Comparison of ENCODE assay signal across 15 cellular contexts in genomic region chr7:1020849-1021251, GRCh38. TPM values are rescaled to one million over a fixed set of nuclear protein-coding genes. Genes with fewer than 3 reads are reported as not detected.
A peak's percentile ranks its signal among the peaks of the same experiment; 100 is the strongest.
DNase-seq lines count a peak whose midpoint lies in the region; TF ChIP-seq lines count a peak whose summit lies in the region.
"Had no signal": no experiment of that assay in that cellular context is flagged by ENCODE, and none has a peak within 500 bp of the region (broad histone marks: within the 10 kb centered on the region; RNA-seq: fewer than 3 reads in every experiment).

No MANE protein-coding gene starts in this region.

- WGBS in tibial nerve, 2 donors, result 70 to 83% methylated on average over 6 of the region's 7 CpGs

- BruUV-seq in OCI-LY7 (replicated peaks; lab: Mats Ljungman, UMichigan), result no TSS peak

- peaks cover 4% of the 10 kb centered on the region for H3K4me1 ChIP-seq in left ventricle myocardium inferior
- H3K4me1 ChIP-seq in right atrium auricular region, result peaks cover 0 to 2% of the 10 kb centered on the region in 2 donors
- H3K4me1 ChIP-seq in OCI-LY7 (ENCODE audit: insufficient read depth, low read length, poor library complexity, severe bottlenecking), result peaks cover 65% of the 10 kb centered on the region
- peaks cover 0 to 38% (median 10%) of the 10 kb centered on the region in 4 donors for H3K4me1 ChIP-seq in tibial nerve
- H3K4me1 ChIP-seq: prostate gland had no signal

- no peaks in the 10 kb centered on the region for H3K9me2 ChIP-seq in OCI-LY7 (ENCODE audit: insufficient read depth, low read length)

- H3K27me3 ChIP-seq in left ventricle myocardium inferior (ENCODE audit: low read depth) (no peaks in the 10 kb centered on the region), right atrium auricular region (no peaks in the 10 kb centered on the region), tibial nerve (no peaks in the 10 kb centered on the region)
- H3K27me3 ChIP-seq: tibial artery had no signal

- peak; percentile 47 for TF ChIP-seq CTCF in left ventricle myocardium inferior (IDR thresholded peaks at IDR 0.05; ENCODE audit: borderline replicate concordance)
- TF ChIP-seq CTCF in right atrium auricular region (IDR thresholded peaks at IDR 0.05), result no peak
- TF ChIP-seq CTCF in OCI-LY7 (conservative IDR thresholded peaks at IDR 0.05; ENCODE audit: low read length), result peak; percentile 74
- TF ChIP-seq CTCF in tibial nerve (IDR thresholded peaks at IDR 0.05), result peak in 3 of 5 experiments; percentile 4 to 30 (median 22)

- TF ChIP-seq POLR2A in erythroblast (IDR thresholded peaks at IDR 0.05; ENCODE audit: low read length), result no peak
- TF ChIP-seq POLR2A in tibial nerve (IDR thresholded peaks at IDR 0.05), result no peak

- DNase-seq in left ventricle myocardium inferior (no peak), right atrium auricular region (ENCODE audit: low spot score) (no peak), OCI-LY7 (ENCODE audit: low spot score) (peak; percentile 64), erythroblast (lab: John Stamatoyannopoulos, UW) (peak; percentile 22 to 40), tibial nerve (ENCODE audit: low spot score in 2 of 2) (no peak), cerebellar nuclear complex (lab: John Stamatoyannopoulos, UW) (no peak), cerebellum (ENCODE audit: low spot score) (no peak), GM03348 (ENCODE audit: low spot score) (no peak)
- DNase-seq: DMS79, NCI-H146, NCI-H69, SHP77, tibial artery had no signal

- no peak overlapping the region for H3K4me3 ChIP-seq in left ventricle myocardium inferior
- H3K4me3 ChIP-seq in right atrium auricular region, result no peak overlapping the region
- H3K4me3 ChIP-seq in OCI-LY7 (ENCODE audit: low read depth, low read length, poor library complexity, severe bottlenecking), result no peak overlapping the region
- no peak overlapping the region for H3K4me3 ChIP-seq in tibial nerve
- H3K4me3 ChIP-seq: prostate gland, tibial artery had no signal

- no peaks in the 10 kb centered on the region for H4K20me1 ChIP-seq in OCI-LY7 (ENCODE audit: insufficient read depth, low read length)

- H3K79me2 ChIP-seq in OCI-LY7 (ENCODE audit: insufficient read depth, low read depth, low read length), result peaks cover 28% of the 10 kb centered on the region; the same call in 1 of the 2 replicates

- H3K27ac ChIP-seq in left ventricle myocardium inferior (replicated peaks) (no peak overlapping the region), right atrium auricular region (no peak overlapping the region), OCI-LY7 (ENCODE audit: low read depth, low read length, poor library complexity, severe bottlenecking) (no peak overlapping the region), tibial nerve (no peak overlapping the region)
- H3K27ac ChIP-seq: KMS-11, prostate gland, tibial artery had no signal

- H3K9me3 ChIP-seq in left ventricle myocardium inferior (replicated peaks) (no peaks in the 10 kb centered on the region), right atrium auricular region (no peaks in the 10 kb centered on the region), OCI-LY7 (ENCODE audit: low read length) (no peaks in the 10 kb centered on the region), tibial nerve (no peaks in the 10 kb centered on the region)
- H3K9me3 ChIP-seq: prostate gland, tibial artery had no signal

- H3K4me2 ChIP-seq in OCI-LY7 (ENCODE audit: low read length), result no peak overlapping the region
- H3K4me2 ChIP-seq: KMS-11 had no signal

- POLR2A ChIA-PET in OCI-LY7 (lab: Charles Lee), result no interaction called here

- H3K36me3 ChIP-seq in left ventricle myocardium inferior, result peaks cover 17% of the 10 kb centered on the region
- no peaks in the 10 kb centered on the region for H3K36me3 ChIP-seq in right atrium auricular region
- H3K36me3 ChIP-seq in OCI-LY7 (ENCODE audit: insufficient read depth, low read length), result peaks cover 56% of the 10 kb centered on the region
- peaks cover 0 to 86% (median 0%) of the 10 kb centered on the region in 3 donors for H3K36me3 ChIP-seq in tibial nerve
- H3K36me3 ChIP-seq: prostate gland had no signal

- TF ChIP-seq EP300 in tibial nerve (IDR thresholded peaks at IDR 0.05), result no peak

- no peak overlapping the region for H2AFZ ChIP-seq in OCI-LY7 (ENCODE audit: low read length)

- CTCF ChIA-PET in OCI-LY7 (lab: Charles Lee; ENCODE audit: unreplicated experiment), result interaction anchor here (1.1 kb wide), 1 partner anchor 44 kb away, joined by 7 read pairs; no protein-coding TSS in a partner anchor

- intact Hi-C loops in left ventricle myocardium inferior (cut with micrococcal nuclease) (no loop called here), OCI-LY7 (cut with micrococcal nuclease; ENCODE audit: unreplicated experiment) (loop anchor here (2.0 kb wide), 1 partner anchor 44 kb away; no protein-coding TSS in a partner anchor)

RNA-seq across cellular contexts. Expression of gene GPR146, which starts 23.5 kb away (rescaled TPM):
- total RNA-seq in left ventricle myocardium inferior, result 29.8 TPM
- total RNA-seq in right atrium auricular region, result 10 to 100 TPM; 13.4 to 18.6 TPM
- total RNA-seq in OCI-LY7 (2014; rRNA removed; shearing (Covaris generic)), result 0.62 and 0.95 TPM in 2 replicates
- total RNA-seq in OCI-LY7 (2022), result 0.77 and 3.3 TPM in 2 replicates
- total RNA-seq in tibial nerve, result 10 to 100 TPM; 27.8 to 91.8 (median 59.1) TPM
- 2.7 TPM for total RNA-seq in cerebellum

RNA-seq across cellular contexts. Expression of gene CYP2W1, which starts 37.9 kb away (rescaled TPM):
- total RNA-seq in left ventricle myocardium inferior (not detected), right atrium auricular region (not detected), OCI-LY7 (2022) (1.3 and 1.5 TPM in 2 replicates), tibial nerve (10 to 100 TPM in 2 of 4 donors, 1 to 10 TPM in 2; 5.7 to 18.6 (median 12.1) TPM), cerebellum (not detected)
- 0.31 TPM in 1 of 2 replicates, not detected in the other for total RNA-seq in OCI-LY7 (2014; rRNA removed; shearing (Covaris generic))

RNA-seq across cellular contexts. Expression of gene COX19, which starts 45.5 kb away (rescaled TPM):
- total RNA-seq in left ventricle myocardium inferior (8.5 TPM), right atrium auricular region (1 to 10 TPM; 2.8 to 5.5 TPM), OCI-LY7 (2022) (43.1 and 45.7 TPM in 2 replicates), tibial nerve (10 to 100 TPM; 10.8 to 21.3 (median 11.2) TPM), cerebellum (23.4 TPM)
- 20.3 and 23.2 TPM in 2 replicates for total RNA-seq in OCI-LY7 (2014; rRNA removed; shearing (Covaris generic))

Comparison
In these comparisons a context has a peak if more than half of its experiments do, and no peak if none do; other contexts are left out.
1. CTCF ChIP-seq: peak in left ventricle myocardium inferior (single experiment), OCI-LY7 (single experiment) and tibial nerve (3 of 5); none in right atrium auricular region (0 of 2).
2. DNase-seq: peak in OCI-LY7 (single experiment) and erythroblast (2 of 2); none in left ventricle myocardium inferior (single experiment), right atrium auricular region (single experiment), tibial nerve (0 of 2), cerebellar nuclear complex (0 of 2), cerebellum (single experiment) and GM03348 (single experiment).